ENCODE assay signal across 8 cellular contexts in the genomic region with DNA sequence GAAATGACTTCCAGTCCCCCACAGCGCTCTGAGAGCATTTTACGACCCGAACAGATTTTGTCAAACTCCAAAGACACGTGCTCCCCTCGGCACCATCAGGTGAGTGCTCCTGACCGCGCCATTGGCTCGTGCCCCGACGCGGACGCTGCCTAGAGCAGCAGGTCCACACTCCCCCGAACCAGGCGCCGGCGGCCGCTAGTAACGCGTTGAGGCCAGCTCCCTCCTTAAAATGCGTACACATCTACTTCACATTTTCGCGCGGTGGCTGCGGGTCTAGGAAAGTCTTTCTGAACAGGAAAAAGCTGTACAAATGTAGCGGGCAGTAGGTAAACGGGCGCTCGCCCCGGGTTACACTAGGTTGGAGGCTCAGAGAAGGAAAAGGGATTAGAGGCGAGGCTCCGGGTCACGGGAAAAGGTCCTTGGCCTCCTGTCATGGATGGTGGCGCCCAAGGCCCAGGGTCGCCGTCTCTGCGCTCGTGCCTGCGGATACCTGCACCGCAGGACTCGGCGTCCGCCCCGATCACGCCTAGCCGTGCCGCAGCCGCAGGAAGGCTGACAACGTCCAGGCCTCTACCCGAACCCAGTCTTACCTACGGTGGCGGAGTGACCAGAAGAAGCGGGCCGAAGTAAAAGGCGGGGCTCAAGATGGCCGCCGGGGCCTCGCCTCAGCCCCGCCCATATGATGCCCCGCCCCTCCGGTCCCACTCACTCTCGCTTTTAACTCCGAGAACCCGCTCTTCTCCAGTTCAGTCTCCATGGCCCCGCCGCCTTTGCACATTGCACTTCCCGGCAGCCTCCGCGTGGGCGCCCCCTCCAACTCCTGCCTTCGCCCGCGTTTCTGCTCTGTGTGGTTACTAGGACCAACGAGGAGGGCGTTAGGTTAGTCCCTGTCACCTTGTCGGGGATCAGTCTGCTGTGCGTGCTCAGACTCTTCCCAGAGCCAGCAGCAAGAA. TPM values are rescaled to one million over a fixed set of nuclear protein-coding genes. Genes with fewer than 3 reads are reported as not detected.
A peak's percentile ranks its signal among the peaks of the same experiment; 100 is the strongest.
DNase-seq lines count a peak whose midpoint lies in the region; TF ChIP-seq lines count a peak whose summit lies in the region.

Gene ESD (minus strand): TSS at position 647 of the 953 bp plus-strand sequence. CDS start 5,748 bp downstream, outside the sequence.

- no peaks in the 10 kb centered on the region for H3K79me2 ChIP-seq in neural cell (replicated peaks; ENCODE audit: insufficient read depth, low read length)

- no peak for TF ChIP-seq RAD21 in neural cell (conservative IDR thresholded peaks at IDR 0.05)

- peak within 1 kb of the TSS; percentile 95 for H2AFZ ChIP-seq in neural cell (ENCODE audit: low read depth, low read length)

- no peaks in the 10 kb centered on the region for H3K9me2 ChIP-seq in neural cell (ENCODE audit: insufficient read depth, low read length)

- H3K4me3 ChIP-seq in LNCaP clone FGC (ENCODE audit: low read depth, low read length): peak within 1 kb of the TSS; percentile 75
- H3K4me3 ChIP-seq in neural cell (ENCODE audit: low read length): peak within 1 kb of the TSS; percentile 82
- peak within 1 kb of the TSS; percentile 74 to 85 (median 78) for H3K4me3 ChIP-seq in stomach

- no peaks in the 10 kb centered on the region for H4K20me1 ChIP-seq in neural cell (ENCODE audit: insufficient read depth)

- 0 to 1% (median 1%) methylated on average over 62 to 76 of the region's 76 CpGs for WGBS in stomach, 5 donors

- peak within 1 kb of the TSS; percentile 82 for H3K9ac ChIP-seq in neural cell (ENCODE audit: low read length)

- H3F3A ChIP-seq in neural cell (ENCODE audit: insufficient read depth, low read length, poor library complexity, severe bottlenecking): peaks cover 5% of the 10 kb centered on the region

- H3K4me1 ChIP-seq in stomach: peaks cover 9 to 44% (median 26%) of the 10 kb centered on the region in 4 donors

- DNase-seq in EH (ENCODE audit: low read depth) (peak; percentile 92), GOT3 (lab: John Stamatoyannopoulos, UW) (peak; percentile 68), LNCaP clone FGC (ENCODE audit: low read depth) (peak; percentile 45), fibroblast of the conjunctiva (ENCODE audit: low read depth) (peak; percentile 87), stomach (peak; percentile 93)
- DNase-seq in activated effector memory CD4-positive, alpha-beta T cell treated with Interleukin-2 at 50 U/mL for 16 hours: peak; percentile 84

- TF ChIP-seq POLR2A in Raji (IDR thresholded peaks at IDR 0.05; ENCODE audit: insufficient read depth, low read depth, low read length) (peak; percentile 54), stomach (IDR thresholded peaks at IDR 0.05) (peak in 2 of 4 donors; percentile 52 to 61)

- H3K36me3 ChIP-seq in neural cell (ENCODE audit: insufficient read depth, low read length) (no peaks in the 10 kb centered on the region), stomach (no peaks in the 10 kb centered on the region)

- intact Hi-C loops in stomach (cut with DNase I; ENCODE audit: low total_unique reads): no loop called here

- TF ChIP-seq CTCF in LNCaP clone FGC (IDR thresholded peaks at IDR 0.05; ENCODE audit: control insufficient read depth, extremely low read depth, insufficient read depth) (no peak), neural cell (IDR thresholded peaks at IDR 0.05; ENCODE audit: poor library complexity, severe bottlenecking) (no peak), stomach (IDR thresholded peaks at IDR 0.05) (no peak)

- H3K9me3 ChIP-seq in neural cell (ENCODE audit: low read length) (no peaks in the 10 kb centered on the region), stomach (no peaks in the 10 kb centered on the region)

- peak within 1 kb of the TSS; percentile 30 for H3K4me2 ChIP-seq in neural cell (ENCODE audit: low read length)

- H3K27me3 ChIP-seq in neural cell (ENCODE audit: insufficient read depth, low read depth, low read length) (no peaks in the 10 kb centered on the region), stomach (no peaks in the 10 kb centered on the region)

- no peak for TF ChIP-seq EP300 in neural cell (conservative IDR thresholded peaks at IDR 0.05; ENCODE audit: poor library complexity, severe bottlenecking)
- no peak for TF ChIP-seq EP300 in stomach (IDR thresholded peaks at IDR 0.05)

- H3K27ac ChIP-seq in neural cell (ENCODE audit: low read length) (peak within 1 kb of the TSS; percentile 80), stomach (peak within 1 kb of the TSS; percentile 88 to 93 (median 90))

TF ChIP-seq in neural cell, 6 proteins besides CTCF, POLR2A, EP300 and RAD21:
- TF ChIP-seq SMC3 (conservative IDR thresholded peaks at IDR 0.05; ENCODE audit: poor library complexity) (no peak), MXI1 (conservative IDR thresholded peaks at IDR 0.05; ENCODE audit: poor library complexity, severe bottlenecking) (peak; percentile 55), POLR2AphosphoS5 (IDR thresholded peaks at IDR 0.05) (peak; percentile 49), EZH2 (IDR thresholded peaks at IDR 0.05; ENCODE audit: borderline replicate concordance, insufficient read depth, low read length, poor library complexity, severe bottlenecking) (no peak), TAF1 (IDR thresholded peaks at IDR 0.05; ENCODE audit: low read depth) (peak; percentile 40)
- TF ChIP-seq, protein P1, sequence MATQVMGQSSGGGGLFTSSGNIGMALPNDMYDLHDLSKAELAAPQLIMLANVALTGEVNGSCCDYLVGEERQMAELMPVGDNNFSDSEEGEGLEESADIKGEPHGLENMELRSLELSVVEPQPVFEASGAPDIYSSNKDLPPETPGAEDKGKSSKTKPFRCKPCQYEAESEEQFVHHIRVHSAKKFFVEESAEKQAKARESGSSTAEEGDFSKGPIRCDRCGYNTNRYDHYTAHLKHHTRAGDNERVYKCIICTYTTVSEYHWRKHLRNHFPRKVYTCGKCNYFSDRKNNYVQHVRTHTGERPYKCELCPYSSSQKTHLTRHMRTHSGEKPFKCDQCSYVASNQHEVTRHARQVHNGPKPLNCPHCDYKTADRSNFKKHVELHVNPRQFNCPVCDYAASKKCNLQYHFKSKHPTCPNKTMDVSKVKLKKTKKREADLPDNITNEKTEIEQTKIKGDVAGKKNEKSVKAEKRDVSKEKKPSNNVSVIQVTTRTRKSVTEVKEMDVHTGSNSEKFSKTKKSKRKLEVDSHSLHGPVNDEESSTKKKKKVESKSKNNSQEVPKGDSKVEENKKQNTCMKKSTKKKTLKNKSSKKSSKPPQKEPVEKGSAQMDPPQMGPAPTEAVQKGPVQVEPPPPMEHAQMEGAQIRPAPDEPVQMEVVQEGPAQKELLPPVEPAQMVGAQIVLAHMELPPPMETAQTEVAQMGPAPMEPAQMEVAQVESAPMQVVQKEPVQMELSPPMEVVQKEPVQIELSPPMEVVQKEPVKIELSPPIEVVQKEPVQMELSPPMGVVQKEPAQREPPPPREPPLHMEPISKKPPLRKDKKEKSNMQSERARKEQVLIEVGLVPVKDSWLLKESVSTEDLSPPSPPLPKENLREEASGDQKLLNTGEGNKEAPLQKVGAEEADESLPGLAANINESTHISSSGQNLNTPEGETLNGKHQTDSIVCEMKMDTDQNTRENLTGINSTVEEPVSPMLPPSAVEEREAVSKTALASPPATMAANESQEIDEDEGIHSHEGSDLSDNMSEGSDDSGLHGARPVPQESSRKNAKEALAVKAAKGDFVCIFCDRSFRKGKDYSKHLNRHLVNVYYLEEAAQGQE (IDR thresholded peaks at IDR 0.05; ENCODE audit: borderline replicate concordance): peak; percentile 43

RNA-seq across cellular contexts. Expression of gene ESD, which starts in this region (rescaled TPM):
- polyA plus RNA-seq in neural cell: 87.9 and 94.6 TPM in 2 replicates
- polyA minus RNA-seq in neural cell: 50.9 and 58.7 TPM in 2 replicates
- 100 to 1,000 TPM in 1 of 5 donors, 10 to 100 TPM in 4; 26.8 to 111 (median 93.3) TPM for total RNA-seq in stomach
- polyA plus RNA-seq in stomach: 100 to 1,000 TPM in 1 of 3 donors, 10 to 100 TPM in 2; 86.9 to 116 (median 94.4) TPM

Comparison
In these comparisons a context has a peak if more than half of its experiments do, and no peak if none do; other contexts are left out.
1. Peak in every context shown above with its lines: DNase-seq, H3K4me3 ChIP-seq and H3K27ac ChIP-seq.